Comparison of ENCODE assay signal across 1 cellular context in the genomic region with DNA sequence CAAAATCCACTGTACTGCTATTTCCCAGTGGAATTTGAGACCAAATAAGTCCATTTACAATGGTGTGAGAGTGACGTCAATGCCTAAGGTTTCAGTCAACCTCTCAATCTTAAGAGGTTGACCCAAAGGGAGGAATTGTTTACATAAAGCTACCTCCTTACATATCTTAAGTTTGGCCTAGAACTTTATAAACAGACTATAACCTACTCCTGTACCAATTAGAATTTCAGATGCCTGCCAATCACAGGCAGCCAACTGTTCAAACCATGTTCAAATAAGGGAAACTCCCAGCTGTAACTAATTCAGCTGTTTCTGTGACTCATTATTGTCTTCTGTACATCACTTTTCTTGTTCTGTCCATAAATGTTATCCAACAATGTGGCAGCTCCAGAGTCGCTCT.
A peak's percentile ranks its signal among the peaks of the same experiment; 100 is the strongest.
TF ChIP-seq lines count a peak whose summit lies in the region.

No MANE protein-coding gene starts in this region.

TF ChIP-seq in A549, 52 proteins besides CTCF, POLR2A, EP300 and RAD21 (continued from another document):
- TF ChIP-seq, protein P1, sequence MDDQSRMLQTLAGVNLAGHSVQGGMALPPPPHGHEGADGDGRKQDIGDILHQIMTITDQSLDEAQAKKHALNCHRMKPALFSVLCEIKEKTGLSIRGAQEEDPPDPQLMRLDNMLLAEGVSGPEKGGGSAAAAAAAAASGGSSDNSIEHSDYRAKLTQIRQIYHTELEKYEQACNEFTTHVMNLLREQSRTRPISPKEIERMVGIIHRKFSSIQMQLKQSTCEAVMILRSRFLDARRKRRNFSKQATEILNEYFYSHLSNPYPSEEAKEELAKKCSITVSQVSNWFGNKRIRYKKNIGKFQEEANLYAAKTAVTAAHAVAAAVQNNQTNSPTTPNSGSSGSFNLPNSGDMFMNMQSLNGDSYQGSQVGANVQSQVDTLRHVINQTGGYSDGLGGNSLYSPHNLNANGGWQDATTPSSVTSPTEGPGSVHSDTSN (IDR thresholded peaks at IDR 0.05), result no peak
- TF ChIP-seq HOXB13 (CRISPR knock-in tag; IDR thresholded peaks at IDR 0.05; ENCODE audit: low read depth), result no peak
- TF ChIP-seq FOSL2 (IDR thresholded peaks at IDR 0.05), result no peak
- peak; percentile 36; the same call in 1 of the 2 replicates for TF ChIP-seq FOSL2 (CRISPR knock-in tag; IDR thresholded peaks at IDR 0.05)
